ENCODE assay signal across 8 cellular contexts in genomic region chr6:27865952-27866369, GRCh38. TPM values are rescaled to one million over a fixed set of nuclear protein-coding genes. Genes with fewer than 3 reads are reported as not detected.
DNase-seq lines count a peak whose midpoint lies in the region; ATAC-seq and TF ChIP-seq lines count a peak whose summit lies in the region.

No MANE protein-coding gene starts in this region.

- no peaks in the 10 kb centered on the region for H3K9me2 ChIP-seq in Loucy (replicated peaks; ENCODE audit: low read depth, low read length)

- H3K9me3 Mint-ChIP-seq in activated T-cell treated with anti-CD3 and anti-CD28 coated beads, Interleukin-2, amount 50 U/mL, for 24 hours, result no peaks in the 10 kb centered on the region

- no peaks in the 10 kb centered on the region for H3K27me3 Mint-ChIP-seq in activated T-cell treated with anti-CD3 and anti-CD28 coated beads, Interleukin-2, amount 50 U/mL, for 24 hours

- H2AFZ ChIP-seq in Loucy (ENCODE audit: low read length), result no peak overlapping the region

- no peaks in the 10 kb centered on the region for H3K79me2 ChIP-seq in Loucy (ENCODE audit: insufficient read depth, low read length)

- peak; percentile 51 for DNase-seq in activated T-cell treated with anti-CD3 and anti-CD28 coated beads for 48 hours (ENCODE audit: low read depth)
- no peak for DNase-seq in activated T-cell treated with anti-CD3 and anti-CD28 coated beads for 4 hours
- peak; percentile 56 for DNase-seq in activated T-cell treated with anti-CD3 and anti-CD28 coated beads, Interleukin-2, amount 50 U/mL, for 24 hours
- no peak for DNase-seq in left ventricle myocardium inferior
- DNase-seq in GF-D8 (lab: John Stamatoyannopoulos, UW), result no peak

- peak overlapping the region; percentile 75 for H3K4me3 ChIP-seq in Loucy (ENCODE audit: low read length, poor library complexity, severe bottlenecking)
- peak overlapping the region; percentile 74 for H3K4me3 ChIP-seq in left ventricle myocardium inferior
- H3K4me3 ChIP-seq in skeletal muscle satellite cell (ENCODE audit: low read length), result peak overlapping the region; percentile 72

- H3K27ac ChIP-seq in left ventricle myocardium inferior (replicated peaks), result no peak overlapping the region

- H3K36me3 ChIP-seq in Loucy (ENCODE audit: insufficient read depth, low read length), result no peaks in the 10 kb centered on the region
- no peaks in the 10 kb centered on the region for H3K36me3 ChIP-seq in left ventricle myocardium inferior
- H3K36me3 ChIP-seq in skeletal muscle satellite cell (ENCODE audit: insufficient read depth, low read length), result no peaks in the 10 kb centered on the region

- peak overlapping the region; percentile 81 for H3K4me2 ChIP-seq in Loucy (ENCODE audit: low read depth, low read length, poor library complexity, severe bottlenecking)
- H3K4me2 ChIP-seq in skeletal muscle satellite cell (ENCODE audit: low read length), result peak overlapping the region; percentile 93

- intact Hi-C loops in left ventricle myocardium inferior (cut with micrococcal nuclease), result no loop called here

- no peaks in the 10 kb centered on the region for H4K20me1 ChIP-seq in Loucy (ENCODE audit: insufficient read depth, low read length, poor library complexity, severe bottlenecking)

- H3K36me3 Mint-ChIP-seq in activated T-cell treated with anti-CD3 and anti-CD28 coated beads, Interleukin-2, amount 50 U/mL, for 24 hours (ENCODE audit: low read depth), result peaks cover 12% of the 10 kb centered on the region

- peak overlapping the region; percentile 99 for H3K27ac Mint-ChIP-seq in activated T-cell treated with anti-CD3 and anti-CD28 coated beads, Interleukin-2, amount 50 U/mL, for 24 hours

- H3F3A ChIP-seq in Loucy (ENCODE audit: low read depth), result peaks cover 16% of the 10 kb centered on the region

- peak overlapping the region; percentile 96 for H3K9ac ChIP-seq in Loucy (ENCODE audit: low read depth, low read length, poor library complexity, severe bottlenecking)
- peak overlapping the region; percentile 78 for H3K9ac ChIP-seq in skeletal muscle satellite cell (ENCODE audit: low read depth, low read length)

- no peak for ATAC-seq in GM18873 (IDR thresholded peaks at IDR 0.05; ENCODE audit: low FRiP score, unreplicated experiment)

- H3K27me3 ChIP-seq in Loucy (ENCODE audit: insufficient read depth, low read length, poor library complexity, severe bottlenecking), result no peaks in the 10 kb centered on the region
- peaks cover 43% of the 10 kb centered on the region for H3K27me3 ChIP-seq in left ventricle myocardium inferior (ENCODE audit: low read depth)
- H3K27me3 ChIP-seq in skeletal muscle satellite cell (ENCODE audit: control insufficient read depth, insufficient read depth, low read length), result no peaks in the 10 kb centered on the region

- H3K4me3 Mint-ChIP-seq in activated T-cell treated with anti-CD3 and anti-CD28 coated beads, Interleukin-2, amount 50 U/mL, for 24 hours, result peak overlapping the region; percentile 96

- no peaks in the 10 kb centered on the region for H3K9me3 ChIP-seq in Loucy (ENCODE audit: insufficient read depth, low read depth, low read length)
- no peaks in the 10 kb centered on the region for H3K9me3 ChIP-seq in left ventricle myocardium inferior (replicated peaks)
- no peaks in the 10 kb centered on the region for H3K9me3 ChIP-seq in skeletal muscle satellite cell (replicated peaks; ENCODE audit: low read length)

- TF ChIP-seq CTCF in Loucy (conservative IDR thresholded peaks at IDR 0.05; ENCODE audit: low read length), result no peak
- no peak for TF ChIP-seq CTCF in left ventricle myocardium inferior (IDR thresholded peaks at IDR 0.05; ENCODE audit: borderline replicate concordance)

- H3K4me1 ChIP-seq in Loucy (ENCODE audit: insufficient read depth, low read length, poor library complexity, severe bottlenecking) (peaks cover 30% of the 10 kb centered on the region), left ventricle myocardium inferior (peaks cover 40% of the 10 kb centered on the region), skeletal muscle satellite cell (ENCODE audit: control insufficient read depth, insufficient read depth, low read length) (peaks cover 32% of the 10 kb centered on the region)

- peaks cover 57% of the 10 kb centered on the region for H3K4me1 Mint-ChIP-seq in activated T-cell treated with anti-CD3 and anti-CD28 coated beads, Interleukin-2, amount 50 U/mL, for 24 hours (ENCODE audit: low read depth)

RNA-seq across cellular contexts. Expression of gene OR2B2, which starts 46.2 kb away (rescaled TPM):
- total RNA-seq in left ventricle myocardium inferior, result not detected
- not detected in 2 replicates for total RNA-seq in skeletal muscle satellite cell (2012; rRNA removed)

Comparison
In these comparisons a context has a peak if more than half of its experiments do, and no peak if none do; other contexts are left out.
1. DNase-seq: peak in activated T-cell treated with anti-CD3 and anti-CD28 coated beads for 48 hours (single experiment) and activated T-cell treated with anti-CD3 and anti-CD28 coated beads, Interleukin-2, amount 50 U/mL, for 24 hours (single experiment); none in activated T-cell treated with anti-CD3 and anti-CD28 coated beads for 4 hours (single experiment), left ventricle myocardium inferior (single experiment) and GF-D8 (single experiment).
2. Peak in every context shown above with its lines, with median percentiles within 50 percentile points of each other: H3K4me3 ChIP-seq.